In genomic region chr9:92764988-92765936, GRCh38 we compare ENCODE assay signal across 8 cellular contexts. TPM values are rescaled to one million over a fixed set of nuclear protein-coding genes. Genes with fewer than 3 reads are reported as not detected.
DNase-seq lines count a peak whose midpoint lies in the region; ATAC-seq, FAIRE-seq and TF ChIP-seq lines count a peak whose summit lies in the region.

No MANE protein-coding gene starts in this region.

- H3K79me2 ChIP-seq in H1 (ENCODE audit: control insufficient read depth in 1 of 2, insufficient read depth in 2 of 2, low read length in 2 of 2) = peaks cover 18 to 41% of the 10 kb centered on the region in 2 experiments

- TF ChIP-seq CTCF in D721Med (IDR thresholded peaks at IDR 0.05; ENCODE audit: insufficient read depth, missing control alignments) = peak; percentile 83
- peak; percentile 81 to 88 (median 81) for TF ChIP-seq CTCF in H1 (IDR thresholded peaks at IDR 0.05; ENCODE audit: control extremely low read depth in 1 of 3, insufficient read depth in 1 of 3, low read depth in 1 of 3, low read length in 3 of 3)

- peak overlapping the region; percentile 62 for H3K56ac ChIP-seq in H1 (replicated peaks; ENCODE audit: insufficient read length, low read depth, low read length)

- 0 out of 2 replicates have a peak overlapping the region, but pooled peaks have one; percentile 37 for H2AFZ ChIP-seq in H1 (ENCODE audit: low read length)

- H3K9me3 Mint-ChIP-seq in activated CD8-positive, alpha-beta memory T cell treated with anti-CD3 and anti-CD28 coated beads, Interleukin-2, amount 10 ng/mL, durations not matched to agents 7 days and 5 days (ENCODE audit: low read depth) = no peaks in the 10 kb centered on the region

- H3K4me2 ChIP-seq in H1 (ENCODE audit: insufficient read depth in 1 of 2, low read depth in 2 of 2, low read length in 2 of 2) = peak overlapping the region; percentile 71 to 84

- H3K9ac ChIP-seq in H1 (replicated peaks in 1 of 4; ENCODE audit: extremely low read depth in 1 of 4, low read depth in 3 of 4, low read length in 3 of 4) = peak overlapping the region; percentile 57 to 89 (median 86)

- H2BK20ac ChIP-seq in H1 (ENCODE audit: low read length) = no peak overlapping the region

- 5% methylated on average over 55 of the region's 75 CpGs; no CpG with 5 or more reads in 1 of the 2 experiments for WGBS in H1 (ENCODE audit: extremely low coverage in 1 of 2, insufficient coverage in 1 of 2, insufficient read length in 1 of 2, insufficient replicate concordance in 2 of 2, low coverage in 1 of 2, low lambda C conversion rate in 2 of 2, missing lambda C conversion rate in 1 of 2), 2 experiments

- no peaks in the 10 kb centered on the region for H3K9me3 ChIP-seq in H1 (ENCODE audit: insufficient read depth in 2 of 2, low read depth in 1 of 2, low read length in 1 of 2)

- no peak overlapping the region for H2BK12ac ChIP-seq in H1 (ENCODE audit: low read depth, low read length)

- H3K36me3 ChIP-seq in H1 (ENCODE audit: control insufficient read depth in 2 of 4, insufficient read depth in 4 of 4, low read length in 3 of 4) = no peaks in the 10 kb centered on the region

- TF ChIP-seq RAD21 in H1 (IDR thresholded peaks at IDR 0.05 in 1 of 2, conservative IDR thresholded peaks at IDR 0.05 in 1 of 2; ENCODE audit: low read depth in 2 of 2, low read length in 2 of 2) = peak; percentile 56 to 63; a peak in 3 of 4 replicates

- POLR2A ChIA-PET in H1 (lab: Charles Lee; ENCODE audit: partially characterized antibody) = no interaction called here

- no peak for TF ChIP-seq EP300 in H1 (IDR thresholded peaks at IDR 0.05; ENCODE audit: borderline replicate concordance in 1 of 2, low read depth in 2 of 2, low read length in 2 of 2)

- H3K4ac ChIP-seq in H1 (replicated peaks; ENCODE audit: insufficient read length, low read depth, low read length) = peak overlapping the region; percentile 92

- peaks cover 49% of the 10 kb centered on the region for H3K4me1 Mint-ChIP-seq in activated CD8-positive, alpha-beta memory T cell treated with anti-CD3 and anti-CD28 coated beads, Interleukin-2, amount 10 ng/mL, durations not matched to agents 7 days and 5 days

- peaks cover 15% of the 10 kb centered on the region for H3K23me2 ChIP-seq in H1 (ENCODE audit: low read depth, low read length)

- peak overlapping the region; percentile 93; the same call in 1 of the 2 replicates for H2BK5ac ChIP-seq in H1 (ENCODE audit: low read depth, low read length)

- H3K4me1 ChIP-seq in H1 (replicated peaks in 1 of 4; ENCODE audit: control insufficient read depth in 3 of 4, insufficient read depth in 4 of 4, low read length in 3 of 4) = peaks cover 0 to 25% (median 8%) of the 10 kb centered on the region in 4 experiments; a peak in 5 of 7 replicates

- no peak overlapping the region for H3K23ac ChIP-seq in H1 (ENCODE audit: insufficient read length)

- TF ChIP-seq POLR2A in H1 (IDR thresholded peaks at IDR 0.05; ENCODE audit: control extremely low read depth in 1 of 2, low read depth in 2 of 2, low read length in 2 of 2) = peak in 1 of 2 experiments; percentile 79; a peak in 2 of 3 replicates

- H3K27me3 ChIP-seq in H1 (replicated peaks in 1 of 4; ENCODE audit: control insufficient read depth in 3 of 4, extremely low read depth in 1 of 4, insufficient read depth in 3 of 4, low read length in 3 of 4) = no peaks in the 10 kb centered on the region

- 0 out of 2 replicates have a peak overlapping the region, but pooled peaks have one; percentile 10 for H2BK15ac ChIP-seq in H1 (ENCODE audit: low read length)

- no peak overlapping the region for H3K14ac ChIP-seq in H1 (ENCODE audit: insufficient read length)

- H3K27me3 Mint-ChIP-seq in activated CD8-positive, alpha-beta memory T cell treated with anti-CD3 and anti-CD28 coated beads, Interleukin-2, amount 10 ng/mL, durations not matched to agents 7 days and 5 days = no peaks in the 10 kb centered on the region

- DNase-seq in D721Med (ENCODE audit: insufficient read length, low spot score) (peak; percentile 86), HTR-8/SVneo (ENCODE audit: insufficient read length, low spot score) (peak; percentile 95), NOMO-1 (lab: John Stamatoyannopoulos, UW; ENCODE audit: unreplicated experiment in 2 of 2) (peak; percentile 92 to 98), H1 (ENCODE audit: low read depth in 1 of 2, low spot score in 2 of 2) (peak; percentile 95), mesenteric fat pad (ENCODE audit: low spot score) (peak; percentile 99)
- DNase-seq in activated CD8-positive, alpha-beta memory T cell treated with anti-CD3 and anti-CD28 coated beads, Interleukin-2, amount 10 ng/mL, durations not matched to agents 7 days and 5 days = peak; percentile 99
- peak; percentile 90 for DNase-seq in stimulated activated CD8-positive, alpha-beta memory T cell treated with anti-CD3 and anti-CD28 coated beads, Interleukin-15, amount 100 ng/mL, for 1 hour (ENCODE audit: low read depth)

- H3K4me3 Mint-ChIP-seq in activated CD8-positive, alpha-beta memory T cell treated with anti-CD3 and anti-CD28 coated beads, Interleukin-2, amount 10 ng/mL, durations not matched to agents 7 days and 5 days = peak overlapping the region; percentile 83

- H2BK120ac ChIP-seq in H1 (replicated peaks; ENCODE audit: low read depth, low read length) = no peak overlapping the region

- H4K20me1 ChIP-seq in H1 (replicated peaks in 1 of 2; ENCODE audit: control insufficient read depth in 1 of 2, insufficient read depth in 2 of 2, low read length in 2 of 2) = peaks cover 22 to 30% of the 10 kb centered on the region in 2 experiments

- no peaks in the 10 kb centered on the region for H3K36me3 Mint-ChIP-seq in activated CD8-positive, alpha-beta memory T cell treated with anti-CD3 and anti-CD28 coated beads, Interleukin-2, amount 10 ng/mL, durations not matched to agents 7 days and 5 days

- peaks cover 28% of the 10 kb centered on the region for H3K79me1 ChIP-seq in H1 (ENCODE audit: low read depth, low read length)

- H3K27ac Mint-ChIP-seq in activated CD8-positive, alpha-beta memory T cell treated with anti-CD3 and anti-CD28 coated beads, Interleukin-2, amount 10 ng/mL, durations not matched to agents 7 days and 5 days = peak overlapping the region; percentile 95

- H4K91ac ChIP-seq in H1 (replicated peaks; ENCODE audit: insufficient read length, low read length) = peak overlapping the region; percentile 66

- peak overlapping the region; percentile 77 to 98 (median 80) for H3K4me3 ChIP-seq in H1 (ENCODE audit: extremely low read depth in 1 of 4, insufficient read depth in 2 of 4, low read depth in 3 of 4, low read length in 4 of 4)

- H3K18ac ChIP-seq in H1 (ENCODE audit: extremely low read depth, low read length) = peak overlapping the region; percentile 52; the same call in 1 of the 2 replicates

- peak overlapping the region; percentile 91 for H4K5ac ChIP-seq in H1 (ENCODE audit: insufficient read length, low read depth, low read length)

- FAIRE-seq in D721Med (lab: Jason Lieb, UNC) (no peak), HTR-8/SVneo (lab: Jason Lieb, UNC) (peak; percentile 9), H1 (lab: Jason Lieb, UNC) (no peak)

- no peak overlapping the region for H2AK5ac ChIP-seq in H1 (ENCODE audit: low read depth, low read length)

- peak overlapping the region; percentile 94 for H4K8ac ChIP-seq in H1 (ENCODE audit: extremely low read depth, insufficient read depth, low read length)

- ATAC-seq in GM21381 (IDR thresholded peaks at IDR 0.05; ENCODE audit: unreplicated experiment) = peak; percentile 90
- peak; percentile 93 for ATAC-seq in activated CD8-positive, alpha-beta memory T cell treated with anti-CD3 and anti-CD28 coated beads, Interleukin-2, amount 10 ng/mL, durations not matched to agents 7 days and 5 days

- peak overlapping the region; percentile 97 for H3K27ac ChIP-seq in H1 (ENCODE audit: low read depth, low read length)

- CTCF ChIA-PET in activated CD8-positive, alpha-beta memory T cell treated with anti-CD3 and anti-CD28 coated beads, Interleukin-2, amount 10 ng/mL, durations not matched to agents 7 days and 5 days (lab: Charles Lee) = interaction anchor here (0.8 to 2.0 kb wide), 8 partner anchors 24 to 189 kb away, joined by 3 to 14 read pairs (median 4); partner anchors contain the start of gene IPPK
- CTCF ChIA-PET in H1 (lab: Charles Lee; ENCODE audit: partially characterized antibody) = interaction anchor here (0.6 to 2.4 kb wide), 5 partner anchors 26 to 79 kb away, joined by 3 to 12 read pairs (median 3); no protein-coding TSS in a partner anchor

TF ChIP-seq in H1, 55 proteins besides CTCF, POLR2A, EP300 and RAD21 (continues in another document):
- TF ChIP-seq HDAC6 (IDR thresholded peaks at IDR 0.05; ENCODE audit: low read depth, low read length) (no peak), POLR2AphosphoS5 (IDR thresholded peaks at IDR 0.05; ENCODE audit: low read depth, low read length) (peak; percentile 79; the same call in 1 of the 2 replicates), TBP (IDR thresholded peaks at IDR 0.05; ENCODE audit: low read depth, low read length) (peak; percentile 38; the same call in 1 of the 2 replicates), BACH1 (IDR thresholded peaks at IDR 0.05; ENCODE audit: low read length) (no peak; the same call in 1 of the 2 replicates), E2F6 (IDR thresholded peaks at IDR 0.05) (peak; percentile 46; the same call in 1 of the 2 replicates), SP4 (IDR thresholded peaks at IDR 0.05; ENCODE audit: low read length) (peak; percentile 60; the same call in 1 of the 2 replicates), TCF12 (IDR thresholded peaks at IDR 0.05; ENCODE audit: low read depth, low read length) (no peak), GABPA (IDR thresholded peaks at IDR 0.05; ENCODE audit: borderline replicate concordance, insufficient read depth, low read length) (no peak), SAP30 (IDR thresholded peaks at IDR 0.05; ENCODE audit: insufficient read depth, insufficient replicate concordance, low read length) (no peak)

RNA-seq across cellular contexts. Expression of gene BICD2, which starts 0.6 kb away (rescaled TPM):
- total RNA-seq in activated CD8-positive, alpha-beta memory T cell treated with anti-CD3 and anti-CD28 coated beads, Interleukin-2, amount 10 ng/mL, durations not matched to agents 7 days and 5 days = 10 to 100 TPM; 26.4 to 27.2 TPM
- total RNA-seq in H1 (2021; fragmentation: NEBNext Ultra II Directional; extraction: Animal tissue kit (Norgen Biotek cat#: 25700)) = 22.8 and 22.9 TPM in 2 replicates
- 6.6 and 9.7 TPM in 2 replicates for polyA plus RNA-seq in H1 (2011; rRNA removed)
- polyA plus RNA-seq in H1 (2011; cell fraction: cytosol; rRNA removed) = 6.7 TPM
- polyA plus RNA-seq in H1 (2011; cell fraction: nucleus; rRNA removed) = 9.6 TPM
- 11.7 to 13.9 TPM (median 12.5 TPM) in 4 replicates for polyA plus RNA-seq in H1 (2012, experiment 1 of 2)
- polyA plus RNA-seq in H1 (2012, experiment 2 of 2) = 4.3 TPM
- polyA plus RNA-seq in H1 (2013, experiment 1 of 2) = 12.0 TPM
- 12.8 TPM for polyA plus RNA-seq in H1 (2013, experiment 2 of 2)
- polyA minus RNA-seq in H1 (2011; rRNA and poly(A)+ RNA removed) = 12.8 and 13.2 TPM in 2 replicates
- polyA minus RNA-seq in H1 (2011; cell fraction: cytosol; rRNA and poly(A)+ RNA removed) = 10.7 TPM
- polyA minus RNA-seq in H1 (2011; cell fraction: nucleus; rRNA and poly(A)+ RNA removed) = 14.0 TPM
- 34.8 TPM for total RNA-seq in mesenteric fat pad

Comparison
In these comparisons a context has a peak if more than half of its experiments do, and no peak if none do; other contexts are left out.
1. Peak in every context shown above with its lines: DNase-seq, ATAC-seq, H3K4me3 ChIP-seq and H3K27ac ChIP-seq.